In genomic region chr2:16408331-16409005, GRCh38 we compare ENCODE assay signal across 25 cellular contexts.
"Had no signal": no experiment of that assay in that cellular context is flagged by ENCODE, and none has a peak within 500 bp of the region (broad histone marks: within the 10 kb centered on the region; RNA-seq: fewer than 3 reads in every experiment).

No MANE protein-coding gene starts in this region.

- H3K4me3 Mint-ChIP-seq: activated B cell treated with CpG ODN at 0.5 μM for 24 hours; activated CD4-positive, alpha-beta T cell treated with anti-CD3 and anti-CD28 coated beads for 36 hours; activated naive CD8-positive, alpha-beta T cell; activated T-cell treated with anti-CD3 and anti-CD28 coated beads, Interleukin-2, amount 50 U/mL, for 24 hours; activated T-helper 17 cell treated with anti-CD3 and anti-CD28 coated beads, Interleukin-2, amount 50 U/mL, for 72 hours; effector memory CD8-positive, alpha-beta T cell; memory B cell; stimulated activated effector memory CD8-positive, alpha-beta T cell treated with anti-CD3 and anti-CD28 coated beads, Interleukin-12 subunit alpha, Interleukin-12 subunit beta, amount 100 ng/mL, for 72 hours; stimulated activated naive CD8-positive, alpha-beta T cell treated with anti-CD3 and anti-CD28 coated beads, Interleukin-15, amount 100 ng/mL, for 72 hours; T-helper 1 cell treated with Interleukin-12 subunit alpha and Interleukin-12 subunit beta and Interleukin-4 antibody, amounts not matched to agents 30 μg/mL and 1 μg/mL, for 36 hours had no signal

- H3K27ac Mint-ChIP-seq: activated B cell treated with CpG ODN at 0.5 μM for 24 hours; activated CD4-positive, alpha-beta T cell treated with anti-CD3 and anti-CD28 coated beads for 36 hours; activated naive CD8-positive, alpha-beta T cell; activated T-cell treated with anti-CD3 and anti-CD28 coated beads, Interleukin-2, amount 50 U/mL, for 24 hours; activated T-helper 17 cell treated with anti-CD3 and anti-CD28 coated beads, Interleukin-2, amount 50 U/mL, for 72 hours; effector memory CD8-positive, alpha-beta T cell; memory B cell; stimulated activated effector memory CD8-positive, alpha-beta T cell treated with anti-CD3 and anti-CD28 coated beads, Interleukin-12 subunit alpha, Interleukin-12 subunit beta, amount 100 ng/mL, for 72 hours; stimulated activated naive CD8-positive, alpha-beta T cell treated with anti-CD3 and anti-CD28 coated beads, Interleukin-15, amount 100 ng/mL, for 72 hours; T-helper 1 cell treated with Interleukin-12 subunit alpha and Interleukin-12 subunit beta and Interleukin-4 antibody, amounts not matched to agents 30 μg/mL and 1 μg/mL, for 36 hours had no signal

- H3K4me1 Mint-ChIP-seq: activated B cell treated with CpG ODN at 0.5 μM for 24 hours; activated CD4-positive, alpha-beta T cell treated with anti-CD3 and anti-CD28 coated beads for 36 hours; activated T-helper 17 cell treated with anti-CD3 and anti-CD28 coated beads, Interleukin-2, amount 50 U/mL, for 72 hours; memory B cell; stimulated activated effector memory CD8-positive, alpha-beta T cell treated with anti-CD3 and anti-CD28 coated beads, Interleukin-12 subunit alpha, Interleukin-12 subunit beta, amount 100 ng/mL, for 72 hours; stimulated activated naive CD8-positive, alpha-beta T cell treated with anti-CD3 and anti-CD28 coated beads, Interleukin-15, amount 100 ng/mL, for 72 hours had no signal

- H3K27ac ChIP-seq: adrenal gland, ascending aorta, colonic mucosa, dorsolateral prefrontal cortex, esophagus muscularis mucosa, upper lobe of left lung had no signal

- H3K4me1 ChIP-seq: adrenal gland, ascending aorta, colonic mucosa, upper lobe of left lung had no signal

- H3K27me3 ChIP-seq: adrenal gland, ascending aorta, colonic mucosa, dorsolateral prefrontal cortex, esophagus muscularis mucosa, upper lobe of left lung had no signal

- H3K9me3 Mint-ChIP-seq: activated B cell treated with CpG ODN at 0.5 μM for 24 hours; activated T-cell treated with anti-CD3 and anti-CD28 coated beads, Interleukin-2, amount 50 U/mL, for 24 hours; T-helper 1 cell treated with Interleukin-12 subunit alpha and Interleukin-12 subunit beta and Interleukin-4 antibody, amounts not matched to agents 30 μg/mL and 1 μg/mL, for 36 hours had no signal

- H3K9me3 ChIP-seq: adrenal gland, ascending aorta, colonic mucosa, esophagus muscularis mucosa, mucosa of descending colon, upper lobe of left lung had no signal

- H3K27me3 Mint-ChIP-seq: activated B cell treated with CpG ODN at 0.5 μM for 24 hours; effector memory CD8-positive, alpha-beta T cell; stimulated activated naive CD8-positive, alpha-beta T cell treated with anti-CD3 and anti-CD28 coated beads, Interleukin-15, amount 100 ng/mL, for 72 hours had no signal

- H3K36me3 Mint-ChIP-seq: activated naive CD8-positive, alpha-beta T cell; memory B cell; stimulated activated effector memory CD8-positive, alpha-beta T cell treated with anti-CD3 and anti-CD28 coated beads, Interleukin-12 subunit alpha, Interleukin-12 subunit beta, amount 100 ng/mL, for 72 hours had no signal

- ATAC-seq: activated CD4-positive, alpha-beta T cell treated with anti-CD3 and anti-CD28 coated beads for 36 hours; activated T-helper 17 cell treated with anti-CD3 and anti-CD28 coated beads, Interleukin-2, amount 50 U/mL, for 72 hours; effector memory CD8-positive, alpha-beta T cell; mucosa of descending colon; stimulated activated effector memory CD8-positive, alpha-beta T cell treated with anti-CD3 and anti-CD28 coated beads, Interleukin-12 subunit alpha, Interleukin-12 subunit beta, amount 100 ng/mL, for 72 hours; stimulated activated naive CD8-positive, alpha-beta T cell treated with anti-CD3 and anti-CD28 coated beads, Interleukin-15, amount 100 ng/mL, for 72 hours had no signal

- H3K4me3 ChIP-seq: adrenal gland, ascending aorta, colonic mucosa, dorsolateral prefrontal cortex, esophagus muscularis mucosa, mucosa of descending colon, upper lobe of left lung had no signal

- H3K36me3 ChIP-seq: adrenal gland, ascending aorta, colonic mucosa, esophagus muscularis mucosa, upper lobe of left lung had no signal

- DNase-seq: activated B cell treated with CpG ODN at 0.5 μM for 24 hours; activated CD4-positive, alpha-beta T cell treated with anti-CD3 and anti-CD28 coated beads for 36 hours; activated CD4-positive, alpha-beta T cell treated with anti-CD3 and anti-CD28 coated beads, Interleukin-2, amount 50 U/mL, for 4 hours; activated CD8-positive, alpha-beta memory T cell treated with anti-CD3 and anti-CD28 coated beads for 24 hours; activated CD8-positive, alpha-beta memory T cell treated with anti-CD3 and anti-CD28 coated beads, Interleukin-2, amount 50 U/mL, for 4 hours; activated T-cell treated with anti-CD3 and anti-CD28 coated beads, Interleukin-2, amount 50 U/mL, for 24 hours; adrenal gland; colonic mucosa; dorsolateral prefrontal cortex; effector memory CD8-positive, alpha-beta T cell; glutamatergic neuron; hippocampal formation; mucosa of descending colon; occipital lobe; stimulated activated CD4-positive, alpha-beta T cell treated with anti-CD3 and anti-CD28 coated beads, Interleukin-12 subunit alpha, Interleukin-12 subunit beta, amount 100 ng/mL, for 4 hours; stimulated activated naive CD8-positive, alpha-beta T cell treated with anti-CD3 and anti-CD28 coated beads, Interleukin-15, amount 100 ng/mL, for 72 hours; T1000; upper lobe of left lung had no signal
